Comparison of ENCODE assay signal across 1 cellular context in genomic region chr7:13933536-13933935, GRCh38.
TF ChIP-seq lines count a peak whose summit lies in the region.

No MANE protein-coding gene starts in this region.

TF ChIP-seq in IMR-90, 13 proteins besides CTCF, POLR2A, EP300 and RAD21:
- TF ChIP-seq, protein P1, sequence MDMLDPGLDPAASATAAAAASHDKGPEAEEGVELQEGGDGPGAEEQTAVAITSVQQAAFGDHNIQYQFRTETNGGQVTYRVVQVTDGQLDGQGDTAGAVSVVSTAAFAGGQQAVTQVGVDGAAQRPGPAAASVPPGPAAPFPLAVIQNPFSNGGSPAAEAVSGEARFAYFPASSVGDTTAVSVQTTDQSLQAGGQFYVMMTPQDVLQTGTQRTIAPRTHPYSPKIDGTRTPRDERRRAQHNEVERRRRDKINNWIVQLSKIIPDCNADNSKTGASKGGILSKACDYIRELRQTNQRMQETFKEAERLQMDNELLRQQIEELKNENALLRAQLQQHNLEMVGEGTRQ (IDR thresholded peaks at IDR 0.05; ENCODE audit: low read depth, low read length) = no peak
- TF ChIP-seq FOS (IDR thresholded peaks at IDR 0.05; ENCODE audit: low read depth, low read length) = no peak
- TF ChIP-seq BHLHE40 (IDR thresholded peaks at IDR 0.05; ENCODE audit: low read depth, low read length) = no peak
- no peak for TF ChIP-seq MAZ (IDR thresholded peaks at IDR 0.05; ENCODE audit: borderline replicate concordance, low read depth, low read length)
- TF ChIP-seq MXI1 (IDR thresholded peaks at IDR 0.05; ENCODE audit: borderline replicate concordance, low read depth, low read length) = no peak
- no peak for TF ChIP-seq ELK1 (IDR thresholded peaks at IDR 0.05; ENCODE audit: borderline replicate concordance, low read depth, low read length)
- no peak for TF ChIP-seq CEBPB (IDR thresholded peaks at IDR 0.05; ENCODE audit: low read depth, low read length)
- no peak for TF ChIP-seq MAFK (IDR thresholded peaks at IDR 0.05; ENCODE audit: low read depth, low read length)
- TF ChIP-seq RCOR1 (IDR thresholded peaks at IDR 0.05; ENCODE audit: insufficient replicate concordance, low read length) = no peak
- no peak for TF ChIP-seq SMC3 (IDR thresholded peaks at IDR 0.05; ENCODE audit: low read depth, low read length)
- no peak for TF ChIP-seq RFX5 (IDR thresholded peaks at IDR 0.05; ENCODE audit: low read depth, low read length)
- no peak for TF ChIP-seq NFE2L2 (IDR thresholded peaks at IDR 0.05; ENCODE audit: low read depth, low read length)
- no peak for TF ChIP-seq CHD1 (IDR thresholded peaks at IDR 0.05; ENCODE audit: low read depth, low read length)
